ENCODE assay signal across 18 cellular contexts in the genomic region with DNA sequence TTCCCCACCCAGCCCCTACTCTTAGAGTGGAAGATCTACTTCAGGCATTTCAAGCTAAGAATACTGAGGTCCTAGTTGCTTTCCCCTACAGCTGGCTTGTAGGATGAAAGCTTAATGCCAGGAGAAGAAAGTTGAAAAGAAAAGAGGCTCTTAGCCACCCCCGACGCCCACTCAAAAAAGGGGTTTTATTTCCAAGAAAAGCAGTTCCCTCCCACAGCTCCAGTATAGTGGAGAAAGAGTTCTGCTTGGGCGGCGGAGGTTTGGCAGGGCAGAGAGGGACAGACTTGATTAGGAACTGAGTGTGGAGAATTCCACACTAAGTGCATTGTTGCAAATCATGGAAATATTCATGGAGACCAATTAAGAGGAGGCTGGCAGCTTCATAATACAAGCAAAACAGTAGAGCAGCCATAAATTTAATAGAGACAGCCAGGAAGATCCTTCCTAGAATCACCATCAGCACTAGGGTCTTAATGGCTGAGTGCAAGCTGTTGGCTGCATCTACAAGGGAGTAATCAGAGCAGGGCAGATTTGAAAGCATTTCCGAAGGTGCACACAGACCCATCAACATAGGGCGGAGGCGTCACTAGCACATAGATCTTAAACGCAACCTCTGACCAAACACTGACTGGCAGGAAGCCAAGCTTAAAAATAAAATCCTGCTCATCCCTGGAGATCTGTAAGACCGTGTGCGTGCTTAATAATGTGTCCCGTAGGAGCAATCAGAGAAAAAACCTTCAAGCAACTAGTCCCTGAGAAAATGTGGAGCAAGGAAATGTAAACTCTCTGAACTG.
A peak's percentile ranks its signal among the peaks of the same experiment; 100 is the strongest.
DNase-seq lines count a peak whose midpoint lies in the region; ATAC-seq, FAIRE-seq and TF ChIP-seq lines count a peak whose summit lies in the region.
"Had no signal": no experiment of that assay in that cellular context is flagged by ENCODE, and none has a peak within 500 bp of the region (broad histone marks: within the 10 kb centered on the region; RNA-seq: fewer than 3 reads in every experiment).

No MANE protein-coding gene starts in this region.

- POLR2A ChIA-PET in endothelial cell of umbilical vein (lab: Charles Lee) = no interaction called here
- POLR2A ChIA-PET in CD4-positive, alpha-beta memory T cell (lab: Charles Lee; ENCODE audit: partially characterized antibody) = no interaction called here

- dilution Hi-C loops in endothelial cell of umbilical vein (cut with MboI; ENCODE audit: extremely low pct_ligation_motif_present, low sequenced_read_pairs) = no loop called here

- H3K9ac ChIP-seq in endothelial cell of umbilical vein (replicated peaks; ENCODE audit: extremely low read depth, insufficient read depth, low read length) (no peak overlapping the region), neural progenitor cell (no peak overlapping the region)

- H3K27me3 ChIP-seq in endothelial cell of umbilical vein (ENCODE audit: control insufficient read depth in 2 of 2, insufficient read depth in 2 of 2, low read length in 2 of 2) (peaks cover 0 to 4% of the 10 kb centered on the region in 2 experiments), neural progenitor cell (no peaks in the 10 kb centered on the region)
- H3K27me3 ChIP-seq in CD4-positive, alpha-beta memory T cell (ENCODE audit: insufficient read depth, low read length) = no peaks in the 10 kb centered on the region
- H3K27me3 ChIP-seq: suprapubic skin had no signal

- H2AFZ ChIP-seq in endothelial cell of umbilical vein (ENCODE audit: low read depth, low read length) (no peak overlapping the region), neural progenitor cell (replicated peaks) (peak overlapping the region; percentile 78)
- H2AFZ ChIP-seq: PC-9 had no signal

- H3K4me1 Mint-ChIP-seq in neural progenitor cell = peaks cover 12% of the 10 kb centered on the region
- peaks cover 0 to 1% (median 0%) of the 10 kb centered on the region in 4 donors for H3K4me1 Mint-ChIP-seq in CD4-positive, alpha-beta memory T cell

- TF ChIP-seq POLR2A in endothelial cell of umbilical vein (IDR thresholded peaks at IDR 0.05; ENCODE audit: low read depth, low read length) = no peak

- no TSS peak for BruUV-seq in endothelial cell of umbilical vein (replicated peaks; lab: Mats Ljungman, UMichigan)

- H3K9me3 ChIP-seq in endothelial cell of umbilical vein (replicated peaks; ENCODE audit: control insufficient read depth, insufficient read depth, low read length) = no peaks in the 10 kb centered on the region
- no peaks in the 10 kb centered on the region for H3K9me3 ChIP-seq in neural progenitor cell (ENCODE audit: low read depth)
- no peaks in the 10 kb centered on the region for H3K9me3 ChIP-seq in CD4-positive, alpha-beta memory T cell (ENCODE audit: control insufficient read depth in 1 of 2, low read length in 2 of 2)
- H3K9me3 ChIP-seq: psoas muscle, suprapubic skin had no signal

- peaks cover 7% of the 10 kb centered on the region for H3K9me3 Mint-ChIP-seq in neural progenitor cell
- peaks cover 0 to 8% (median 7%) of the 10 kb centered on the region in 8 donors for H3K9me3 Mint-ChIP-seq in CD4-positive, alpha-beta memory T cell

- no peak overlapping the region for H3K4me3 ChIP-seq in endothelial cell of umbilical vein (replicated peaks in 1 of 3; ENCODE audit: insufficient read depth in 1 of 3, low read depth in 1 of 3, low read length in 3 of 3)
- H3K4me3 ChIP-seq in neural progenitor cell = no peak overlapping the region
- H3K4me3 ChIP-seq in CD4-positive, alpha-beta memory T cell (ENCODE audit: low read length in 2 of 2) = no peak overlapping the region
- H3K4me3 ChIP-seq: PC-9, psoas muscle, suprapubic skin had no signal

- H3K27ac Mint-ChIP-seq in neural progenitor cell = no peak overlapping the region
- H3K27ac Mint-ChIP-seq in CD4-positive, alpha-beta memory T cell = peak overlapping the region in 2 of 7 donors; percentile 38 to 65

- H3K4me1 ChIP-seq in endothelial cell of umbilical vein (ENCODE audit: control insufficient read depth, extremely low read depth, insufficient read depth, low read length) = no peaks in the 10 kb centered on the region
- H3K4me1 ChIP-seq in neural progenitor cell = peaks cover 23% of the 10 kb centered on the region
- H3K4me1 ChIP-seq in CD4-positive, alpha-beta memory T cell (ENCODE audit: insufficient read depth, low read length) = no peaks in the 10 kb centered on the region
- H3K4me1 ChIP-seq: psoas muscle had no signal

- H3K27ac ChIP-seq in endothelial cell of umbilical vein (ENCODE audit: insufficient read depth, low read depth, low read length) (no peak overlapping the region), neural progenitor cell (peak overlapping the region; percentile 41)
- no peak overlapping the region for H3K27ac ChIP-seq in CD4-positive, alpha-beta memory T cell (ENCODE audit: low read depth, low read length)
- H3K27ac ChIP-seq: C4-2B, PC-9, psoas muscle, suprapubic skin had no signal

- H3K4me2 ChIP-seq in endothelial cell of umbilical vein (ENCODE audit: insufficient read depth, low read length) = no peak overlapping the region
- H3K4me2 ChIP-seq in neural progenitor cell = peak overlapping the region; percentile 12
- H3K4me2 ChIP-seq: PC-9 had no signal

- no peaks in the 10 kb centered on the region for H3K9me1 ChIP-seq in endothelial cell of umbilical vein (replicated peaks; ENCODE audit: control insufficient read depth, extremely low read depth, insufficient read depth, low read length)

- H4K20me1 ChIP-seq in endothelial cell of umbilical vein (replicated peaks; ENCODE audit: control insufficient read depth, extremely low read depth, insufficient read depth, low read length) (no peaks in the 10 kb centered on the region), neural progenitor cell (ENCODE audit: low read depth) (no peaks in the 10 kb centered on the region)

- peaks cover 12% of the 10 kb centered on the region for H3F3A ChIP-seq in neural progenitor cell (ENCODE audit: low read depth)

- no peak overlapping the region for H3K4me3 Mint-ChIP-seq in neural progenitor cell
- H3K4me3 Mint-ChIP-seq in CD4-positive, alpha-beta memory T cell = no peak overlapping the region

- intact Hi-C loops in endothelial cell of umbilical vein (cut with micrococcal nuclease) = no loop called here
- intact Hi-C loops in CD4-positive, alpha-beta memory T cell (cut with micrococcal nuclease) = no loop called here

- FAIRE-seq in endothelial cell of umbilical vein (lab: Jason Lieb, UNC) (no peak), GM19239 (lab: Jason Lieb, UNC) (no peak)
- FAIRE-seq: kidney had no signal

- no peak for ATAC-seq in HG02610 (IDR thresholded peaks at IDR 0.05; ENCODE audit: unreplicated experiment)
- ATAC-seq: psoas muscle had no signal

- TF ChIP-seq CTCF in endothelial cell of umbilical vein (IDR thresholded peaks at IDR 0.05; ENCODE audit: extremely low read depth in 1 of 2, insufficient read depth in 1 of 2, low read depth in 1 of 2, low read length in 2 of 2) (no peak), neural progenitor cell (IDR thresholded peaks at IDR 0.05) (no peak)

- no peaks in the 10 kb centered on the region for H3K27me3 Mint-ChIP-seq in neural progenitor cell (ENCODE audit: insufficient read depth, low read depth)
- peaks cover 0 to 2% of the 10 kb centered on the region in 2 donors for H3K27me3 Mint-ChIP-seq in CD4-positive, alpha-beta memory T cell

- H3K36me3 Mint-ChIP-seq in neural progenitor cell = no peaks in the 10 kb centered on the region
- peaks cover 0 to 5% of the 10 kb centered on the region in 2 donors for H3K36me3 Mint-ChIP-seq in CD4-positive, alpha-beta memory T cell

- H3K79me2 ChIP-seq in endothelial cell of umbilical vein (ENCODE audit: control insufficient read depth, insufficient read depth, low read length) = no peaks in the 10 kb centered on the region
- no peaks in the 10 kb centered on the region for H3K79me2 ChIP-seq in neural progenitor cell (ENCODE audit: low read depth)

- DNase-seq in EH (ENCODE audit: low read depth) (peak; percentile 5), NCI-H345 treated with DMSO at 0.1 percent for 48 hours (lab: John Stamatoyannopoulos, UW; ENCODE audit: unreplicated experiment) (peak; percentile 15), endothelial cell of umbilical vein (ENCODE audit: low read depth, low spot score) (peak; percentile 3), neural progenitor cell (ENCODE audit: low spot score) (no peak), GM19239 (ENCODE audit: insufficient read length, low spot score) (no peak), dedifferentiated amniotic fluid mesenchymal stem cell (ENCODE audit: extremely low spot score) (no peak)
- DNase-seq in CD4-positive, alpha-beta memory T cell = no peak
- DNase-seq: activated CD4-positive, CD25-positive, alpha-beta regulatory T cell; activated gamma-delta T cell; aorta; GDM1; kidney; NCI-H2171; PC-9; psoas muscle had no signal

- CTCF ChIA-PET in endothelial cell of umbilical vein (lab: Charles Lee) = interaction anchor here (1.4 to 1.5 kb wide), 2 partner anchors 11 to 41 kb away, joined by 3 to 5 read pairs; no protein-coding TSS in a partner anchor
- CTCF ChIA-PET in CD4-positive, alpha-beta memory T cell (lab: Charles Lee; ENCODE audit: partially characterized antibody) = no interaction called here

- no peaks in the 10 kb centered on the region for H3K36me3 ChIP-seq in endothelial cell of umbilical vein (ENCODE audit: control insufficient read depth in 2 of 2, extremely low read depth in 1 of 2, insufficient read depth in 2 of 2, low read length in 2 of 2)
- H3K36me3 ChIP-seq in neural progenitor cell = no peaks in the 10 kb centered on the region
- no peaks in the 10 kb centered on the region for H3K36me3 ChIP-seq in CD4-positive, alpha-beta memory T cell (ENCODE audit: insufficient read depth, low read length)
- H3K36me3 ChIP-seq: suprapubic skin had no signal

TF ChIP-seq in endothelial cell of umbilical vein, 7 proteins besides CTCF, POLR2A, EP300 and RAD21:
- TF ChIP-seq MAX (IDR thresholded peaks at IDR 0.05; ENCODE audit: insufficient read depth, insufficient read length) = no peak
- no peak for TF ChIP-seq MYC (IDR thresholded peaks at IDR 0.05; ENCODE audit: low read depth, low read length)

Comparison
In these comparisons a context has a peak if more than half of its experiments do, and no peak if none do; other contexts are left out.
1. DNase-seq: peak in EH (single experiment), NCI-H345 treated with DMSO at 0.1 percent for 48 hours (single experiment) and endothelial cell of umbilical vein (single experiment); none in neural progenitor cell (single experiment), GM19239 (single experiment), dedifferentiated amniotic fluid mesenchymal stem cell (single experiment) and CD4-positive, alpha-beta memory T cell (0 of 5).